In genomic region chr13:74398599-74398998, GRCh38 we compare ENCODE assay signal across 11 cellular contexts.
"Had no signal": no experiment of that assay in that cellular context is flagged by ENCODE, and none has a peak within 500 bp of the region (broad histone marks: within the 10 kb centered on the region; RNA-seq: fewer than 3 reads in every experiment).

No MANE protein-coding gene starts in this region.

- DNase-seq: GM23248, GOT3, H7, H9, HCEC 1CT, HFFc6 had no signal

- ATAC-seq: GM23338, HCT116 had no signal

- H3K4me1 ChIP-seq: HAP-1 had no signal

- H3K27ac ChIP-seq: GM23248 had no signal

- H3K9me3 ChIP-seq: HAP-1 had no signal

- H2AFZ ChIP-seq: GM23248, GM23338 had no signal

- H3K9me3 Mint-ChIP-seq: HFFc6 had no signal

- H3K9ac ChIP-seq: GM23248 had no signal

- H3K4me1 Mint-ChIP-seq: GM23338 had no signal

- H3K4me3 Mint-ChIP-seq: GM23338, H9, HFFc6 had no signal

- H3K4me2 ChIP-seq: GM23338 had no signal

- H3K27ac Mint-ChIP-seq: GM23338, H9, HFFc6 had no signal

- H3K4me3 ChIP-seq: GM23248, GM23338, HAP-1 had no signal

- FAIRE-seq: H1, H54 had no signal

- H3K36me3 ChIP-seq: HAP-1 had no signal
